In genomic region chr3:5568451-5568850, GRCh38 we compare ENCODE assay signal across 1 cellular context.
TF ChIP-seq lines count a peak whose summit lies in the region.

No MANE protein-coding gene starts in this region.

TF ChIP-seq in K562, 482 proteins besides CTCF, POLR2A, EP300 and RAD21 (continued from another document and continues in another):
- TF ChIP-seq SUPT5H (IDR thresholded peaks at IDR 0.05) (no peak), ZNF512 (tag; IDR thresholded peaks at IDR 0.05) (no peak), NFE2L1 (tag; IDR thresholded peaks at IDR 0.05; ENCODE audit: borderline replicate concordance, low read depth) (no peak), CHAMP1 (IDR thresholded peaks at IDR 0.05) (peak; percentile 65), PTBP1 (IDR thresholded peaks at IDR 0.05; ENCODE audit: low read depth, low read length) (no peak), CREM (IDR thresholded peaks at IDR 0.05; ENCODE audit: low read depth) (no peak), NR2C2 (CRISPR knock-in tag; IDR thresholded peaks at IDR 0.05) (no peak), NR2C2 (tag; IDR thresholded peaks at IDR 0.05) (no peak), MBD1 (CRISPR knock-in tag; IDR thresholded peaks at IDR 0.05) (no peak), SNRNP70 (optimal IDR thresholded peaks at IDR 0.05; ENCODE audit: low read depth, low read length) (no peak), ZNF124 (CRISPR knock-in tag; IDR thresholded peaks at IDR 0.05) (no peak), NEUROD1 (IDR thresholded peaks at IDR 0.05; ENCODE audit: borderline replicate concordance, low read depth, low read length, partially characterized antibody) (no peak), ZBTB12 (CRISPR knock-in tag; IDR thresholded peaks at IDR 0.05) (no peak), ZNF75A (CRISPR knock-in tag; IDR thresholded peaks at IDR 0.05) (no peak), PKNOX1 (IDR thresholded peaks at IDR 0.05) (0 out of 2 replicates have a peak, but pooled peaks have one; percentile 11), TRIM28 (IDR thresholded peaks at IDR 0.05) (no peak), PCBP2 (IDR thresholded peaks at IDR 0.05; ENCODE audit: low read depth, low read length, poor library complexity, severe bottlenecking) (no peak), SRSF9 (IDR thresholded peaks at IDR 0.05; ENCODE audit: borderline replicate concordance, low read depth, low read length) (no peak), BMI1 (IDR thresholded peaks at IDR 0.05; ENCODE audit: low read length) (no peak), DACH1 (IDR thresholded peaks at IDR 0.05; ENCODE audit: partially characterized antibody) (no peak), ZNF133 (CRISPR knock-in tag; IDR thresholded peaks at IDR 0.05) (no peak), ZNF318 (IDR thresholded peaks at IDR 0.05; ENCODE audit: borderline replicate concordance in 1 of 2, low read depth in 1 of 2) (no peak), MECOM (CRISPR knock-in tag; IDR thresholded peaks at IDR 0.05) (no peak), RBM34 (IDR thresholded peaks at IDR 0.05; ENCODE audit: borderline replicate concordance, insufficient read depth, low read length) (no peak), ZFP30 (CRISPR knock-in tag; IDR thresholded peaks at IDR 0.05; ENCODE audit: borderline replicate concordance) (no peak), KDM2B (CRISPR knock-in tag; IDR thresholded peaks at IDR 0.05) (no peak), NFIC (IDR thresholded peaks at IDR 0.05) (peak; percentile 77), HOXB6 (CRISPR knock-in tag; IDR thresholded peaks at IDR 0.05; ENCODE audit: borderline replicate concordance) (no peak), TSHZ1 (CRISPR knock-in tag; IDR thresholded peaks at IDR 0.05) (no peak), SMAD2 (IDR thresholded peaks at IDR 0.05; ENCODE audit: low read depth, low read length) (no peak), POLR3A (IDR thresholded peaks at IDR 0.05; ENCODE audit: borderline replicate concordance, extremely low read depth, insufficient read depth, insufficient read length) (no peak), MEIS2 (IDR thresholded peaks at IDR 0.05; ENCODE audit: partially characterized antibody) (peak; percentile 30), NKRF (IDR thresholded peaks at IDR 0.05; ENCODE audit: borderline replicate concordance) (no peak), CBX1 (IDR thresholded peaks at IDR 0.05; ENCODE audit: low read depth) (peak; percentile 39; the same call in 1 of the 2 replicates), IRF9 (tag; IDR thresholded peaks at IDR 0.05) (no peak), ZNF146 (CRISPR knock-in tag; IDR thresholded peaks at IDR 0.05; ENCODE audit: unreplicated experiment) (no peak), TCFL5 (CRISPR knock-in tag; conservative IDR thresholded peaks at IDR 0.05) (no peak)
